In the genomic region with DNA sequence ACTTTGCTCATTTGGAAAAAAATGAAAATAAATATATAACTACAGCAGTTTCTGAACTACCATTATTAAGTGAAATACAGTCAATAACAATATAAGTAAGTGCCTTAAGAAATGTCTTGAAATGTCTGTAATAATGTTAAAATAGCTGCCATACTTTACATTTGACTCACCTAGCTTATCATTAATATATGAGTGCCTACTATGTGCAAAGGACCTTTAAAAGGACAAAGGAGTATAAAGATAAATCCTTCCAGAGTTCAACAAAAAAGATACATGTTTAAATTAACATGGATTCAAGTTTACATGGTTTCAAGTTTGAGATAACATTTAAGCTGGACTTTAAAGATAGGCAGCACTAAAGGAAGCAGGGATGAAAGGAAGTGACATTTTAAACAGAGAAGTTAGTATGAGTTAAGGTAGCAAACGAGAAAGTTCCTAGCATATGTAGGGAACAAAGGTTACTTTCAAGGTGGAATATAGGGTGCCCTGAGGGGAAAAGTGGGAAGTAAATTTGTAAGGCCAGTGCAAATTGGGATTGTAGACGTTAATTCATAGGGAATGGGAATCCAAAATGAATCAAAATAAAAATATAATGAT, we compare ENCODE assay signal across 18 cellular contexts. TPM values are rescaled to one million over a fixed set of nuclear protein-coding genes. Genes with fewer than 3 reads are reported as not detected.
DNase-seq lines count a peak whose midpoint lies in the region; ATAC-seq, FAIRE-seq and TF ChIP-seq lines count a peak whose summit lies in the region.
"Had no signal": no experiment of that assay in that cellular context is flagged by ENCODE, and none has a peak within 500 bp of the region (broad histone marks: within the 10 kb centered on the region; RNA-seq: fewer than 3 reads in every experiment).

No MANE protein-coding gene starts in this region.

- H3K9me1 ChIP-seq in IMR-90 (ENCODE audit: insufficient read depth, low read length): no peaks in the 10 kb centered on the region

- no TSS peak for BruUV-seq in IMR-90 (replicated peaks; lab: Mats Ljungman, UMichigan)

- no peak overlapping the region for H2BK15ac ChIP-seq in IMR-90 (ENCODE audit: low read depth, low read length)

- peaks cover 24% of the 10 kb centered on the region for H4K20me1 ChIP-seq in IMR-90 (ENCODE audit: insufficient read depth, low read length)

- no peak overlapping the region for H3K4ac ChIP-seq in IMR-90 (ENCODE audit: low read depth, low read length)

- peaks cover 0 to 26% of the 10 kb centered on the region in 2 experiments; a peak in 2 of 4 replicates for H3K79me1 ChIP-seq in IMR-90 (ENCODE audit: low read depth in 1 of 2, low read length in 2 of 2)

- H2BK5ac ChIP-seq in IMR-90 (ENCODE audit: low read depth, low read length, poor library complexity, severe bottlenecking): peak overlapping the region; percentile 77

- in situ Hi-C loops in IMR-90 (cut with MboI; ENCODE audit: low sequenced_read_pairs): no loop called here

- WGBS in IMR-90 (ENCODE audit: extremely low coverage in 2 of 2, insufficient read length in 1 of 2), 2 experiments: 63% methylated on average over 1 of the region's 2 CpGs; no CpG with 5 or more reads in 1 of the 2 experiments
- WGBS in gastroesophageal sphincter (ENCODE audit: low coverage in 1 of 2), 2 donors: 34 to 56% methylated on average over 2 of the region's 2 CpGs
- 53 to 61% (median 57%) methylated on average over 2 of the region's 2 CpGs for WGBS in small intestine, 3 donors

- peak; percentile 30 for FAIRE-seq in small intestine (lab: Jason Lieb, UNC)

- no peak for TF ChIP-seq EP300 in gastroesophageal sphincter (IDR thresholded peaks at IDR 0.05)

- no peak overlapping the region for H3K14ac ChIP-seq in IMR-90 (replicated peaks; ENCODE audit: low read depth, low read length)

- peak overlapping the region; percentile 20; the same call in 1 of the 2 replicates for H3K4me2 ChIP-seq in IMR-90 (ENCODE audit: low read depth, low read length)

- DNase-seq in CD8-positive, alpha-beta T cell: no peak
- no peak for DNase-seq in IMR-90
- no peak for DNase-seq in small intestine
- DNase-seq in HUDEP-2 (lab: John Stamatoyannopoulos, UW; ENCODE audit: unreplicated experiment in 76 of 76): no peak
- DNase-seq in kidney glomerular epithelial cell (lab: John Stamatoyannopoulos, UW): no peak
- DNase-seq in SHP77 (lab: John Stamatoyannopoulos, UW): no peak
- no peak for DNase-seq in DMS 273 (lab: John Stamatoyannopoulos, UW; ENCODE audit: unreplicated experiment)
- DNase-seq: activated CD4-positive, alpha-beta T cell treated with anti-CD3 and anti-CD28 coated beads, Interleukin-2, amount 50 U/mL, for 1 hour; activated gamma-delta T cell; dorsolateral prefrontal cortex; foreskin keratinocyte; GM23248; left colon; NCI-H146; retina had no signal

- H3K27me3 ChIP-seq in CD8-positive, alpha-beta T cell (ENCODE audit: insufficient read depth, low read length): no peaks in the 10 kb centered on the region
- H3K27me3 ChIP-seq in IMR-90 (ENCODE audit: control insufficient read depth, insufficient read depth, low read length) (no peaks in the 10 kb centered on the region), gastroesophageal sphincter (no peaks in the 10 kb centered on the region), small intestine (ENCODE audit: control insufficient read depth in 2 of 2, insufficient read depth in 2 of 2, low read length in 2 of 2) (no peaks in the 10 kb centered on the region)
- H3K27me3 ChIP-seq: dorsolateral prefrontal cortex, foreskin keratinocyte, neutrophil had no signal

- peaks cover 17% of the 10 kb centered on the region for H3K36me3 Mint-ChIP-seq in CD8-positive, alpha-beta T cell

- peak overlapping the region; percentile 75 for H3K23ac ChIP-seq in IMR-90 (ENCODE audit: low read depth, low read length)

- TF ChIP-seq RAD21 in IMR-90 (IDR thresholded peaks at IDR 0.05; ENCODE audit: low read length): no peak

- H3K9me3 ChIP-seq in CD8-positive, alpha-beta T cell (ENCODE audit: low read length): no peaks in the 10 kb centered on the region
- no peaks in the 10 kb centered on the region for H3K9me3 ChIP-seq in IMR-90 (ENCODE audit: control insufficient read depth, insufficient read depth, low read length)
- no peaks in the 10 kb centered on the region for H3K9me3 ChIP-seq in gastroesophageal sphincter
- H3K9me3 ChIP-seq in small intestine (ENCODE audit: control insufficient read depth, low read depth): no peaks in the 10 kb centered on the region
- H3K9me3 ChIP-seq: neutrophil had no signal

- no peak overlapping the region for H3K9ac ChIP-seq in IMR-90 (ENCODE audit: low read depth, low read length)
- H3K9ac ChIP-seq: GM23248 had no signal

- peaks cover 48% of the 10 kb centered on the region for H3K4me1 Mint-ChIP-seq in CD8-positive, alpha-beta T cell (ENCODE audit: low read depth)

- no peak overlapping the region for H3K4me3 Mint-ChIP-seq in CD8-positive, alpha-beta T cell
- H3K4me3 Mint-ChIP-seq: CD14-positive monocyte had no signal

- H3K9me3 Mint-ChIP-seq in CD8-positive, alpha-beta T cell: no peaks in the 10 kb centered on the region
- H3K9me3 Mint-ChIP-seq: CD14-positive monocyte had no signal

- no peak overlapping the region for H3K27ac ChIP-seq in CD8-positive, alpha-beta T cell (ENCODE audit: low read depth, low read length)
- H3K27ac ChIP-seq in IMR-90 (ENCODE audit: insufficient read depth, low read length) (no peak overlapping the region), gastroesophageal sphincter (peak overlapping the region; percentile 55 to 96 (median 84)), small intestine (ENCODE audit: low read depth in 1 of 2, low read length in 1 of 2) (no peak overlapping the region)
- H3K27ac ChIP-seq: foreskin keratinocyte, GM23248, neutrophil had no signal

- no peak overlapping the region for H2BK20ac ChIP-seq in IMR-90 (ENCODE audit: low read depth, low read length)

- no peak overlapping the region for H2AFZ ChIP-seq in IMR-90 (replicated peaks; ENCODE audit: low read length, poor library complexity)
- H2AFZ ChIP-seq: GM23248 had no signal

- H3K56ac ChIP-seq in IMR-90 (ENCODE audit: extremely low read depth, insufficient read depth, low read length): no peak overlapping the region

- peaks cover 24% of the 10 kb centered on the region for H3K4me1 ChIP-seq in CD8-positive, alpha-beta T cell (ENCODE audit: insufficient read depth, low read length)
- no peaks in the 10 kb centered on the region; the same call in 1 of the 2 replicates for H3K4me1 ChIP-seq in IMR-90 (ENCODE audit: control insufficient read depth, insufficient read depth, low read length)
- peaks cover 11 to 89% (median 29%) of the 10 kb centered on the region in 3 donors for H3K4me1 ChIP-seq in gastroesophageal sphincter
- peaks cover 2 to 6% of the 10 kb centered on the region in 2 donors for H3K4me1 ChIP-seq in small intestine (ENCODE audit: control insufficient read depth in 2 of 2, insufficient read depth in 1 of 2, low read depth in 1 of 2, low read length in 1 of 2)

- no peaks in the 10 kb centered on the region for H3K36me3 ChIP-seq in CD8-positive, alpha-beta T cell (ENCODE audit: insufficient read depth, low read length)
- H3K36me3 ChIP-seq in IMR-90 (ENCODE audit: control insufficient read depth, insufficient read depth, low read length) (peaks cover 6% of the 10 kb centered on the region), gastroesophageal sphincter (peaks cover 0 to 3% of the 10 kb centered on the region in 2 donors), small intestine (ENCODE audit: control insufficient read depth in 2 of 2, insufficient read depth in 2 of 2, low read length in 2 of 2) (peaks cover 0 to 2% of the 10 kb centered on the region in 2 donors)
- H3K36me3 ChIP-seq: neutrophil had no signal

- no peak for ATAC-seq in CD8-positive, alpha-beta T cell
- ATAC-seq in IMR-90 (ENCODE audit: low read depth): no peak
- no peak for ATAC-seq in gastroesophageal sphincter
- ATAC-seq: foreskin keratinocyte, left colon had no signal

- no peak overlapping the region for H2AK5ac ChIP-seq in IMR-90 (ENCODE audit: low read depth, low read length)

- intact Hi-C loops in CD8-positive, alpha-beta T cell (cut with DNase I, micrococcal nuclease): loop anchor here in 1 of 2 experiments (5.0 kb wide), 1 partner anchor 1516 kb away; a partner anchor contains a TSS
- intact Hi-C loops in IMR-90 (cut with micrococcal nuclease): no loop called here

- TF ChIP-seq POLR2A in IMR-90 (IDR thresholded peaks at IDR 0.05; ENCODE audit: low read depth, low read length) (no peak), gastroesophageal sphincter (IDR thresholded peaks at IDR 0.05) (no peak)

- CTCF ChIA-PET in CD8-positive, alpha-beta T cell (lab: Charles Lee): interaction anchor here (0.9 to 1.4 kb wide), 4 partner anchors 9 to 103 kb away, joined by 3 to 6 read pairs (median 3); no protein-coding TSS in a partner anchor
- CTCF ChIA-PET in IMR-90 (lab: Yijun Ruan, JAX): interaction anchor here (1.3 kb wide), 1 partner anchor 104 kb away, joined by 3 read pairs; no protein-coding TSS in a partner anchor

- H4K5ac ChIP-seq in IMR-90 (ENCODE audit: low read depth, low read length): no peak overlapping the region

- no peak overlapping the region for H2BK120ac ChIP-seq in IMR-90 (ENCODE audit: low read depth, low read length)

- peak overlapping the region; percentile 29 for H3K27ac Mint-ChIP-seq in CD8-positive, alpha-beta T cell

- dilution Hi-C loops in IMR-90 (cut with HindIII; ENCODE audit: low sequenced_read_pairs, unreplicated experiment): no loop called here

- no peak overlapping the region for H2AK9ac ChIP-seq in IMR-90 (replicated peaks; ENCODE audit: low read depth, low read length, poor library complexity)

- no peak overlapping the region for H4K91ac ChIP-seq in IMR-90 (ENCODE audit: insufficient read depth, low read depth, low read length)

- POLR2A ChIA-PET in CD8-positive, alpha-beta T cell (lab: Charles Lee): interaction anchor here (1.3 to 1.8 kb wide), 2 partner anchors 17 to 42 kb away, joined by 3 read pairs; no protein-coding TSS in a partner anchor
- POLR2A ChIA-PET in IMR-90 (lab: Charles Lee; ENCODE audit: unreplicated experiment): no interaction called here

- H3K18ac ChIP-seq in IMR-90 (ENCODE audit: low read depth, low read length): no peak overlapping the region

- no peak for TF ChIP-seq CTCF in CD8-positive, alpha-beta T cell (IDR thresholded peaks at IDR 0.05)
- TF ChIP-seq CTCF in IMR-90 (conservative IDR thresholded peaks at IDR 0.05; ENCODE audit: low read depth, low read length): no peak
- no peak for TF ChIP-seq CTCF in gastroesophageal sphincter (IDR thresholded peaks at IDR 0.05)

- H4K8ac ChIP-seq in IMR-90 (ENCODE audit: low read depth in 2 of 2, low read length in 2 of 2): peak overlapping the region in 1 of 2 experiments; percentile 18; a peak in 1 of 4 replicates

- no peaks in the 10 kb centered on the region for H3K27me3 Mint-ChIP-seq in CD8-positive, alpha-beta T cell (ENCODE audit: low read depth)

- no peak overlapping the region for H3K4me3 ChIP-seq in CD8-positive, alpha-beta T cell (ENCODE audit: low read depth, low read length)
- H3K4me3 ChIP-seq in IMR-90 (ENCODE audit: insufficient read depth, low read depth, low read length): no peak overlapping the region
- H3K4me3 ChIP-seq in gastroesophageal sphincter: no peak overlapping the region
- H3K4me3 ChIP-seq in small intestine (ENCODE audit: low read depth in 1 of 2, low read length in 2 of 2): no peak overlapping the region
- H3K4me3 ChIP-seq: dorsolateral prefrontal cortex, GM23248 had no signal

RNA-seq across cellular contexts. Expression of a gene that starts 8.9 kb away (rescaled TPM):
- 1 to 10 TPM; 4.6 to 7.3 TPM for total RNA-seq in CD8-positive, alpha-beta T cell
- total RNA-seq in IMR-90 (2012; rRNA removed) (74.4 and 95.2 TPM in 2 replicates), gastroesophageal sphincter (100 to 1,000 TPM; 219 to 326 (median 240) TPM)
- polyA plus RNA-seq in IMR-90 (2012; rRNA removed) (17.5 and 22.3 TPM in 2 replicates), small intestine (1 to 10 TPM; 1.6 to 7.5 (median 2.4) TPM)
- 4.4 and 10.5 TPM in 2 replicates for polyA plus RNA-seq in IMR-90 (2012; cell fraction: cytosol; rRNA removed)
- 5.5 and 36.2 TPM in 2 replicates for polyA plus RNA-seq in IMR-90 (2012; cell fraction: nucleus; rRNA removed; ENCODE audit: low replicate concordance)

RNA-seq across cellular contexts. Expression of a gene that starts 8.9 kb away (rescaled TPM):
- total RNA-seq in CD8-positive, alpha-beta T cell: 10 to 100 TPM; 13.4 to 13.7 TPM
- total RNA-seq in IMR-90 (2012; rRNA removed) (48.9 and 49.7 TPM in 2 replicates), gastroesophageal sphincter (10 to 100 TPM; 49.4 to 78.0 (median 59.0) TPM)
- polyA plus RNA-seq in IMR-90 (2012; rRNA removed) (42.4 and 43.7 TPM in 2 replicates), small intestine (1 to 10 TPM; 4.0 to 9.7 (median 9.0) TPM)
- polyA plus RNA-seq in IMR-90 (2012; cell fraction: cytosol; rRNA removed): 34.3 and 38.4 TPM in 2 replicates
- 32.6 and 34.9 TPM in 2 replicates for polyA plus RNA-seq in IMR-90 (2012; cell fraction: nucleus; rRNA removed; ENCODE audit: low replicate concordance)

Comparison
In these comparisons a context has a peak if more than half of its experiments do, and no peak if none do; other contexts are left out.
1. H3K27ac ChIP-seq: peak in gastroesophageal sphincter (4 of 4); none in CD8-positive, alpha-beta T cell (single experiment), IMR-90 (single experiment) and small intestine (0 of 2).